Comparison of ENCODE assay signal across 9 cellular contexts in the genomic region with DNA sequence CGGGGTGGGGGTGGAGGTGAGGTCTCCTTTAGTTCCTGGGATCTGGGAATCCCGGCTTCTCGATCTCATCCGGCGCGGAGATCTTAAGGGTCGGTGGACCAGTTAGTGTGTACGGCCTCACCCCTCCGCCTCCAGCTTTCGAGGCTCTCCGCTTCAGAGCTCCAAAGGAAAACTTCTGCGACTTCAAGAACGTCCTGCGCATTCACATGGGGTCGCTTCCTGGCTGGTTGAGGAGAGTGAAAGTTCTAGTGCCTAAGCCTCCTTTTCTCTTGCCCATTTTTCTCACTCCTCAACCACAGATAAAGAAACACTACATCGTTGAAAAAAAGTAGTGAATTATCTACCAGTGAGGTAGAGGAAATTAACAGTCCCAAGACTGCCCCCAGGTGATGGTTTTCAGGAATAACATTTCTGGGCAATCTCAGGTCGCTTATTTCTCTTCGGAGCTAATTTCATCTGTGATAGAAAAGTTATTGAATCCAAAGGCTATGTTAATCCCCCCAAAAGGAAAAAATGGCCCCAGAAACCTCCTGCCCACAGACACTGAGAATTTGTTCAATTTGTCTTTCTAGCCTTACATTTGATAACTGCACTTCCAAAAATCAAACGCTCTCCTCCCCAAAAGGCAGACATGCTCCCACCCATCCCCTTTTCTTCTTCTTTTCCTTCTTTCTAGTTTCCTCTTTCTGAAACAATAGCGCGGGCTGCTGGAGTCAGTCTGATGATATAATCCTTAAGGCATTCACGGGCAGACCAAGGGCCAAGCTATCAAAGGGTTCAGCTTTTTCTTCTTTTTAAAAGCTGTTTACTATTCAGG. TPM values are rescaled to one million over a fixed set of nuclear protein-coding genes. Genes with fewer than 3 reads are reported as not detected.
DNase-seq lines count a peak whose midpoint lies in the region; ATAC-seq and TF ChIP-seq lines count a peak whose summit lies in the region.
"Had no signal": no experiment of that assay in that cellular context is flagged by ENCODE, and none has a peak within 500 bp of the region (broad histone marks: within the 10 kb centered on the region; RNA-seq: fewer than 3 reads in every experiment).

No MANE protein-coding gene starts in this region.

- ATAC-seq in heart left ventricle = peak in 3 of 4 donors; percentile 44 to 85 (median 73)

- in situ Hi-C loops in HAP-1 (cut with MboI; ENCODE audit: low sequenced_read_pairs) = loop anchor here (25.0 kb wide), 1 partner anchor 271 kb away; no protein-coding TSS in a partner anchor

- peak; percentile 48 to 73 (median 60) for TF ChIP-seq CTCF in heart left ventricle (IDR thresholded peaks at IDR 0.05)
- TF ChIP-seq CTCF in progenitor cell of endocrine pancreas (IDR thresholded peaks at IDR 0.05; ENCODE audit: unreplicated experiment) = peak; percentile 79

- DNase-seq in NCI-H1105 treated with DMSO at 0.1 percent for 48 hours (lab: John Stamatoyannopoulos, UW) (peak; percentile 22), NCI-H1105 (lab: John Stamatoyannopoulos, UW) (no peak), HAP-1 (ENCODE audit: low spot score in 2 of 2) (peak; percentile 24 to 59), NCI-H2107 (lab: John Stamatoyannopoulos, UW) (peak; percentile 40), heart left ventricle (no peak), progenitor cell of endocrine pancreas (ENCODE audit: low spot score, unreplicated experiment) (no peak), NCI-H1436 (lab: John Stamatoyannopoulos, UW) (no peak)
- DNase-seq in activated T-helper 1 cell treated with anti-CD3 and anti-CD28 coated beads, Interleukin-12 subunit alpha, Interleukin-12 subunit beta, Interleukin-2, Interleukin-4 antibody, amounts not matched to agents 30 ng/mL and 10 ng/mL and 1 ng/mL, durations not matched to agents 14 hours and 24 hours and 36 hours (ENCODE audit: low spot score) = no peak

- H3K9me3 ChIP-seq in HAP-1 = no peaks in the 10 kb centered on the region
- H3K9me3 ChIP-seq in heart left ventricle = no peaks in the 10 kb centered on the region

- H3K4me3 Mint-ChIP-seq in activated T-helper 1 cell treated with anti-CD3 and anti-CD28 coated beads, Interleukin-12 subunit alpha, Interleukin-12 subunit beta, Interleukin-2, Interleukin-4 antibody, amounts not matched to agents 30 ng/mL and 10 ng/mL and 1 ng/mL, durations not matched to agents 14 hours and 24 hours and 36 hours = peak overlapping the region; percentile 6
- peak overlapping the region; percentile 27 for H3K4me3 Mint-ChIP-seq in progenitor cell of endocrine pancreas (ENCODE audit: low read depth)

- H3K4me3 ChIP-seq in HAP-1 (no peak overlapping the region), heart left ventricle (peak overlapping the region; percentile 8 to 46 (median 32))
- H3K4me3 ChIP-seq: BLaER1 treated with 17β-estradiol and CSF1 and Interleukin-3, amounts not matched to agents 10 nM and 100 nM had no signal

- no peak for TF ChIP-seq POLR2A in heart left ventricle (IDR thresholded peaks at IDR 0.05)

- peaks cover 44% of the 10 kb centered on the region for H3K27me3 Mint-ChIP-seq in activated T-helper 1 cell treated with anti-CD3 and anti-CD28 coated beads, Interleukin-12 subunit alpha, Interleukin-12 subunit beta, Interleukin-2, Interleukin-4 antibody, amounts not matched to agents 30 ng/mL and 10 ng/mL and 1 ng/mL, durations not matched to agents 14 hours and 24 hours and 36 hours (ENCODE audit: insufficient read depth)
- H3K27me3 Mint-ChIP-seq in progenitor cell of endocrine pancreas = peaks cover 95% of the 10 kb centered on the region

- H3K4me1 ChIP-seq in HAP-1 (no peaks in the 10 kb centered on the region), heart left ventricle (peaks cover 0 to 32% (median 17%) of the 10 kb centered on the region in 12 donors)

- H3K36me3 Mint-ChIP-seq in activated T-helper 1 cell treated with anti-CD3 and anti-CD28 coated beads, Interleukin-12 subunit alpha, Interleukin-12 subunit beta, Interleukin-2, Interleukin-4 antibody, amounts not matched to agents 30 ng/mL and 10 ng/mL and 1 ng/mL, durations not matched to agents 14 hours and 24 hours and 36 hours (ENCODE audit: low read depth) = peaks cover 4% of the 10 kb centered on the region
- H3K36me3 Mint-ChIP-seq in progenitor cell of endocrine pancreas (ENCODE audit: insufficient read depth) = no peaks in the 10 kb centered on the region

- peaks cover 4% of the 10 kb centered on the region for H3K9me3 Mint-ChIP-seq in activated T-helper 1 cell treated with anti-CD3 and anti-CD28 coated beads, Interleukin-12 subunit alpha, Interleukin-12 subunit beta, Interleukin-2, Interleukin-4 antibody, amounts not matched to agents 30 ng/mL and 10 ng/mL and 1 ng/mL, durations not matched to agents 14 hours and 24 hours and 36 hours
- no peaks in the 10 kb centered on the region for H3K9me3 Mint-ChIP-seq in progenitor cell of endocrine pancreas (ENCODE audit: low read depth)

- H3K27me3 ChIP-seq in HAP-1 (ENCODE audit: low read depth) (0 out of 2 replicates have a peak, but pooled peaks cover 2% of the 10 kb centered on the region), heart left ventricle (peaks cover 30 to 68% (median 53%) of the 10 kb centered on the region in 9 donors)
- H3K27me3 ChIP-seq: BLaER1 treated with 17β-estradiol and CSF1 and Interleukin-3, amounts not matched to agents 10 nM and 100 nM had no signal

- H3K27ac ChIP-seq in heart left ventricle = no peak overlapping the region
- H3K27ac ChIP-seq: BLaER1 treated with 17β-estradiol and CSF1 and Interleukin-3, amounts not matched to agents 10 nM and 100 nM had no signal

- peaks cover 8% of the 10 kb centered on the region for H3K4me1 Mint-ChIP-seq in activated T-helper 1 cell treated with anti-CD3 and anti-CD28 coated beads, Interleukin-12 subunit alpha, Interleukin-12 subunit beta, Interleukin-2, Interleukin-4 antibody, amounts not matched to agents 30 ng/mL and 10 ng/mL and 1 ng/mL, durations not matched to agents 14 hours and 24 hours and 36 hours (ENCODE audit: low read depth)
- peaks cover 4% of the 10 kb centered on the region for H3K4me1 Mint-ChIP-seq in progenitor cell of endocrine pancreas (ENCODE audit: low read depth)

- 4 to 6% (median 5%) methylated on average over 17 to 22 of the region's 22 CpGs for WGBS in heart left ventricle, 4 donors

- H3K27ac Mint-ChIP-seq in activated T-helper 1 cell treated with anti-CD3 and anti-CD28 coated beads, Interleukin-12 subunit alpha, Interleukin-12 subunit beta, Interleukin-2, Interleukin-4 antibody, amounts not matched to agents 30 ng/mL and 10 ng/mL and 1 ng/mL, durations not matched to agents 14 hours and 24 hours and 36 hours = peak overlapping the region; percentile 71
- no peak overlapping the region for H3K27ac Mint-ChIP-seq in progenitor cell of endocrine pancreas

- intact Hi-C loops in activated T-helper 1 cell treated with anti-CD3 and anti-CD28 coated beads, Interleukin-12 subunit alpha, Interleukin-12 subunit beta, Interleukin-2, Interleukin-4 antibody, amounts not matched to agents 30 ng/mL and 10 ng/mL and 1 ng/mL, durations not matched to agents 14 hours and 24 hours and 36 hours (cut with micrococcal nuclease) = loop anchor here (1.0 kb wide), 1 partner anchor 857 kb away; no protein-coding TSS in a partner anchor
- intact Hi-C loops in heart left ventricle (cut with DNase I) = loop anchor here in 9 of 10 donors (2.0 to 10.0 kb wide), 8 partner anchors 704 to 858 kb away; no protein-coding TSS in a partner anchor

- H3K36me3 ChIP-seq in HAP-1 (replicated peaks) (no peaks in the 10 kb centered on the region), heart left ventricle (no peaks in the 10 kb centered on the region)

RNA-seq across cellular contexts. Expression of gene TBX15, which starts 20.5 kb away (rescaled TPM):
- total RNA-seq in activated T-helper 1 cell treated with anti-CD3 and anti-CD28 coated beads, Interleukin-12 subunit alpha, Interleukin-12 subunit beta, Interleukin-2, Interleukin-4 antibody, amounts not matched to agents 30 ng/mL and 10 ng/mL and 1 ng/mL, durations not matched to agents 14 hours and 24 hours and 36 hours = not detected in 2 replicates
- total RNA-seq in heart left ventricle (1 to 10 TPM in 2 of 9 donors, under 1 TPM in 7; 0.19 to 1.8 (median 0.63) TPM), progenitor cell of endocrine pancreas (not detected in 2 replicates)
- under 1 TPM; 0.23 to 0.69 TPM for polyA plus RNA-seq in heart left ventricle

Comparison
In these comparisons a context has a peak if more than half of its experiments do, and no peak if none do; other contexts are left out.
1. DNase-seq: peak in NCI-H1105 treated with DMSO at 0.1 percent for 48 hours (single experiment), HAP-1 (2 of 2) and NCI-H2107 (single experiment); none in NCI-H1105 (single experiment), activated T-helper 1 cell treated with anti-CD3 and anti-CD28 coated beads, Interleukin-12 subunit alpha, Interleukin-12 subunit beta, Interleukin-2, Interleukin-4 antibody, amounts not matched to agents 30 ng/mL and 10 ng/mL and 1 ng/mL, durations not matched to agents 14 hours and 24 hours and 36 hours (single experiment), heart left ventricle (0 of 5), progenitor cell of endocrine pancreas (single experiment) and NCI-H1436 (single experiment).